Comparison of ENCODE assay signal across 3 cellular contexts in the genomic region with DNA sequence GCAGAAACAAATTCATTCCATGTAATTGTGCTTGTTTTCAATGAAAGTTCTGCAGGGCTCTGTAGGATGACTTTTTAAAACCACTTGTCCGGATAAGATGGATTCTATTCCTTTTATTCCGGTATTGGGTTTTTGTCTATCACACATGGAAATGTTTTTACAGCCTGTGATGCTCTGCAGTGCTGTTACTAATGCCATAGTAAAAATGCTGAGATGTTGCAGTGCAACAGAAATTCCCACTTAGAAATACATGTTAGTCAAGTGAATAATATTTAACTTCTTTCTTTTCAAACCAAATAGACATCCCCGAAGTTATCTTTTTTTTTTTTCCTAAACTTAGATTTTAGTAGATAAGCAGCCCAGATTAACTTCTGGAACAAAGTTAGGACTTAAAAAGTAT.
TF ChIP-seq lines count a peak whose summit lies in the region.

No MANE protein-coding gene starts in this region.

TF ChIP-seq in SK-N-SH, 30 proteins besides CTCF, POLR2A, EP300 and RAD21:
- no peak for TF ChIP-seq GATA2 (CRISPR knock-in tag; IDR thresholded peaks at IDR 0.05)
TF ChIP-seq in SK-N-SH: peak in this region for 0.

TF ChIP-seq in SK-N-SH treated with all-trans-retinoic acid at 6 μM for 48 hours, 23 proteins besides CTCF, POLR2A, EP300 and RAD21:
- TF ChIP-seq ZNF565 (CRISPR knock-in tag; conservative IDR thresholded peaks at IDR 0.05; ENCODE audit: low read depth): no peak
- TF ChIP-seq, protein P1, sequence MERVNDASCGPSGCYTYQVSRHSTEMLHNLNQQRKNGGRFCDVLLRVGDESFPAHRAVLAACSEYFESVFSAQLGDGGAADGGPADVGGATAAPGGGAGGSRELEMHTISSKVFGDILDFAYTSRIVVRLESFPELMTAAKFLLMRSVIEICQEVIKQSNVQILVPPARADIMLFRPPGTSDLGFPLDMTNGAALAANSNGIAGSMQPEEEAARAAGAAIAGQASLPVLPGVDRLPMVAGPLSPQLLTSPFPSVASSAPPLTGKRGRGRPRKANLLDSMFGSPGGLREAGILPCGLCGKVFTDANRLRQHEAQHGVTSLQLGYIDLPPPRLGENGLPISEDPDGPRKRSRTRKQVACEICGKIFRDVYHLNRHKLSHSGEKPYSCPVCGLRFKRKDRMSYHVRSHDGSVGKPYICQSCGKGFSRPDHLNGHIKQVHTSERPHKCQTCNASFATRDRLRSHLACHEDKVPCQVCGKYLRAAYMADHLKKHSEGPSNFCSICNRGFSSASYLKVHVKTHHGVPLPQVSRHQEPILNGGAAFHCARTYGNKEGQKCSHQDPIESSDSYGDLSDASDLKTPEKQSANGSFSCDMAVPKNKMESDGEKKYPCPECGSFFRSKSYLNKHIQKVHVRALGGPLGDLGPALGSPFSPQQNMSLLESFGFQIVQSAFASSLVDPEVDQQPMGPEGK (CRISPR knock-in tag; IDR thresholded peaks at IDR 0.05; ENCODE audit: borderline replicate concordance): no peak
- TF ChIP-seq SNAI2 (CRISPR knock-in tag; IDR thresholded peaks at IDR 0.05): no peak
- TF ChIP-seq RARB (CRISPR knock-in tag; IDR thresholded peaks at IDR 0.05): no peak
- TF ChIP-seq, protein P2, sequence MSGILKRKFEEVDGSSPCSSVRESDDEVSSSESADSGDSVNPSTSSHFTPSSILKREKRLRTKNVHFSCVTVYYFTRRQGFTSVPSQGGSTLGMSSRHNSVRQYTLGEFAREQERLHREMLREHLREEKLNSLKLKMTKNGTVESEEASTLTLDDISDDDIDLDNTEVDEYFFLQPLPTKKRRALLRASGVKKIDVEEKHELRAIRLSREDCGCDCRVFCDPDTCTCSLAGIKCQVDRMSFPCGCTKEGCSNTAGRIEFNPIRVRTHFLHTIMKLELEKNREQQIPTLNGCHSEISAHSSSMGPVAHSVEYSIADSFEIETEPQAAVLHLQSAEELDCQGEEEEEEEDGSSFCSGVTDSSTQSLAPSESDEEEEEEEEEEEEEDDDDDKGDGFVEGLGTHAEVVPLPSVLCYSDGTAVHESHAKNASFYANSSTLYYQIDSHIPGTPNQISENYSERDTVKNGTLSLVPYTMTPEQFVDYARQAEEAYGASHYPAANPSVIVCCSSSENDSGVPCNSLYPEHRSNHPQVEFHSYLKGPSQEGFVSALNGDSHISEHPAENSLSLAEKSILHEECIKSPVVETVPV (CRISPR knock-in tag; IDR thresholded peaks at IDR 0.05): no peak
- TF ChIP-seq, protein P3, sequence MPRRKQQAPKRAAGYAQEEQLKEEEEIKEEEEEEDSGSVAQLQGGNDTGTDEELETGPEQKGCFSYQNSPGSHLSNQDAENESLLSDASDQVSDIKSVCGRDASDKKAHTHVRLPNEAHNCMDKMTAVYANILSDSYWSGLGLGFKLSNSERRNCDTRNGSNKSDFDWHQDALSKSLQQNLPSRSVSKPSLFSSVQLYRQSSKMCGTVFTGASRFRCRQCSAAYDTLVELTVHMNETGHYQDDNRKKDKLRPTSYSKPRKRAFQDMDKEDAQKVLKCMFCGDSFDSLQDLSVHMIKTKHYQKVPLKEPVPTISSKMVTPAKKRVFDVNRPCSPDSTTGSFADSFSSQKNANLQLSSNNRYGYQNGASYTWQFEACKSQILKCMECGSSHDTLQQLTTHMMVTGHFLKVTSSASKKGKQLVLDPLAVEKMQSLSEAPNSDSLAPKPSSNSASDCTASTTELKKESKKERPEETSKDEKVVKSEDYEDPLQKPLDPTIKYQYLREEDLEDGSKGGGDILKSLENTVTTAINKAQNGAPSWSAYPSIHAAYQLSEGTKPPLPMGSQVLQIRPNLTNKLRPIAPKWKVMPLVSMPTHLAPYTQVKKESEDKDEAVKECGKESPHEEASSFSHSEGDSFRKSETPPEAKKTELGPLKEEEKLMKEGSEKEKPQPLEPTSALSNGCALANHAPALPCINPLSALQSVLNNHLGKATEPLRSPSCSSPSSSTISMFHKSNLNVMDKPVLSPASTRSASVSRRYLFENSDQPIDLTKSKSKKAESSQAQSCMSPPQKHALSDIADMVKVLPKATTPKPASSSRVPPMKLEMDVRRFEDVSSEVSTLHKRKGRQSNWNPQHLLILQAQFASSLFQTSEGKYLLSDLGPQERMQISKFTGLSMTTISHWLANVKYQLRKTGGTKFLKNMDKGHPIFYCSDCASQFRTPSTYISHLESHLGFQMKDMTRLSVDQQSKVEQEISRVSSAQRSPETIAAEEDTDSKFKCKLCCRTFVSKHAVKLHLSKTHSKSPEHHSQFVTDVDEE (CRISPR knock-in tag; IDR thresholded peaks at IDR 0.05): no peak
- no peak for TF ChIP-seq ARNTL (CRISPR knock-in tag; IDR thresholded peaks at IDR 0.05; ENCODE audit: borderline replicate concordance, low read depth)

TF ChIP-seq in HepG2, 621 proteins besides CTCF, POLR2A, EP300 and RAD21:
- TF ChIP-seq, protein P4, sequence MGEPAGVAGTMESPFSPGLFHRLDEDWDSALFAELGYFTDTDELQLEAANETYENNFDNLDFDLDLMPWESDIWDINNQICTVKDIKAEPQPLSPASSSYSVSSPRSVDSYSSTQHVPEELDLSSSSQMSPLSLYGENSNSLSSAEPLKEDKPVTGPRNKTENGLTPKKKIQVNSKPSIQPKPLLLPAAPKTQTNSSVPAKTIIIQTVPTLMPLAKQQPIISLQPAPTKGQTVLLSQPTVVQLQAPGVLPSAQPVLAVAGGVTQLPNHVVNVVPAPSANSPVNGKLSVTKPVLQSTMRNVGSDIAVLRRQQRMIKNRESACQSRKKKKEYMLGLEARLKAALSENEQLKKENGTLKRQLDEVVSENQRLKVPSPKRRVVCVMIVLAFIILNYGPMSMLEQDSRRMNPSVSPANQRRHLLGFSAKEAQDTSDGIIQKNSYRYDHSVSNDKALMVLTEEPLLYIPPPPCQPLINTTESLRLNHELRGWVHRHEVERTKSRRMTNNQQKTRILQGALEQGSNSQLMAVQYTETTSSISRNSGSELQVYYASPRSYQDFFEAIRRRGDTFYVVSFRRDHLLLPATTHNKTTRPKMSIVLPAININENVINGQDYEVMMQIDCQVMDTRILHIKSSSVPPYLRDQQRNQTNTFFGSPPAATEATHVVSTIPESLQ (CRISPR knock-in tag; conservative IDR thresholded peaks at IDR 0.05): no peak
- TF ChIP-seq TCF7L2 (IDR thresholded peaks at IDR 0.05; ENCODE audit: low read depth, low read length) (no peak), NCOA1 (CRISPR knock-in tag; IDR thresholded peaks at IDR 0.05) (no peak), CENPT (CRISPR knock-in tag; IDR thresholded peaks at IDR 0.05; ENCODE audit: low read depth) (no peak)
- TF ChIP-seq, protein P5, sequence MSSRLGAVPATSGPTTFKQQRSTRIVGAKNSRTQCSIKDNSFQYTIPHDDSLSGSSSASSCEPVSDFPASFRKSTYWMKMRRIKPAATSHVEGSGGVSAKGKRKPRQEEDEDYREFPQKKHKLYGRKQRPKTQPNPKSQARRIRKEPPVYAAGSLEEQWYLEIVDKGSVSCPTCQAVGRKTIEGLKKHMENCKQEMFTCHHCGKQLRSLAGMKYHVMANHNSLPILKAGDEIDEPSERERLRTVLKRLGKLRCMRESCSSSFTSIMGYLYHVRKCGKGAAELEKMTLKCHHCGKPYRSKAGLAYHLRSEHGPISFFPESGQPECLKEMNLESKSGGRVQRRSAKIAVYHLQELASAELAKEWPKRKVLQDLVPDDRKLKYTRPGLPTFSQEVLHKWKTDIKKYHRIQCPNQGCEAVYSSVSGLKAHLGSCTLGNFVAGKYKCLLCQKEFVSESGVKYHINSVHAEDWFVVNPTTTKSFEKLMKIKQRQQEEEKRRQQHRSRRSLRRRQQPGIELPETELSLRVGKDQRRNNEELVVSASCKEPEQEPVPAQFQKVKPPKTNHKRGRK (CRISPR knock-in tag; IDR thresholded peaks at IDR 0.05): no peak
- TF ChIP-seq, protein P6, sequence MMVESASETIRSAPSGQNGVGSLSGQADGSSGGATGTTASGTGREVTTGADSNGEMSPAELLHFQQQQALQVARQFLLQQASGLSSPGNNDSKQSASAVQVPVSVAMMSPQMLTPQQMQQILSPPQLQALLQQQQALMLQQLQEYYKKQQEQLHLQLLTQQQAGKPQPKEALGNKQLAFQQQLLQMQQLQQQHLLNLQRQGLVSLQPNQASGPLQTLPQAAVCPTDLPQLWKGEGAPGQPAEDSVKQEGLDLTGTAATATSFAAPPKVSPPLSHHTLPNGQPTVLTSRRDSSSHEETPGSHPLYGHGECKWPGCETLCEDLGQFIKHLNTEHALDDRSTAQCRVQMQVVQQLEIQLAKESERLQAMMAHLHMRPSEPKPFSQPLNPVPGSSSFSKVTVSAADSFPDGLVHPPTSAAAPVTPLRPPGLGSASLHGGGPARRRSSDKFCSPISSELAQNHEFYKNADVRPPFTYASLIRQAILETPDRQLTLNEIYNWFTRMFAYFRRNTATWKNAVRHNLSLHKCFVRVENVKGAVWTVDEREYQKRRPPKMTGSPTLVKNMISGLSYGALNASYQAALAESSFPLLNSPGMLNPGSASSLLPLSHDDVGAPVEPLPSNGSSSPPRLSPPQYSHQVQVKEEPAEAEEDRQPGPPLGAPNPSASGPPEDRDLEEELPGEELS (CRISPR knock-in tag; IDR thresholded peaks at IDR 0.05): no peak
TF ChIP-seq in HepG2: peak in this region for 0.
